ENCODE assay signal across 18 cellular contexts in the genomic region with DNA sequence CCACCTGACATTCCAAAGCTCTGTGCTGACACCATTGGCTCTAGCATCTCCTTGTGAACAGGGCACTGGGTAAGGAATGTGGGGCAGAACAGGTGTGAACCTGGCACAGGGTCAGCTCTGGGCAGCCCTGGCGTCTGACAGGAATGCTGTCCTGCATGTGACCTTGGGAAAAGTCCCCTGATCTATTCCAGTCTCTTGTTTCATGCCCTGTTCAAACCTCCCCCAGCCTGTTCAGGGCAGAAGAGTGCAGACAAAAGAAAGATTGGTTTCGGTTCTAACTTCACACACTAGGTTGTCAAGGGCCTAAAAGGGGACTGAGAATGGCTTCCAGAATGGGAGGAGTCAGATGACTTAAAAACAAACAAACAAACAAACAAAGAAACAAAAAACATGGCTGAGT. TPM values are rescaled to one million over a fixed set of nuclear protein-coding genes. Genes with fewer than 3 reads are reported as not detected.
"Had no signal": no experiment of that assay in that cellular context is flagged by ENCODE, and none has a peak within 500 bp of the region (broad histone marks: within the 10 kb centered on the region; RNA-seq: fewer than 3 reads in every experiment).

No MANE protein-coding gene starts in this region.

- H3K4me3 ChIP-seq: cardiac muscle cell, skin epidermis, suprapubic skin had no signal

- H3K36me3 ChIP-seq: cardiac muscle cell, suprapubic skin had no signal

- H3K9me3 ChIP-seq: suprapubic skin had no signal

- ATAC-seq: activated CD8-positive, alpha-beta T cell treated with anti-CD3 and anti-CD28 coated beads for 36 hours; activated T-helper 17 cell treated with anti-CD3 and anti-CD28 coated beads, Interleukin-2, amount 50 U/mL, for 72 hours; naive thymus-derived CD4-positive, alpha-beta T cell; T-cell had no signal

- H3K4me1 ChIP-seq: suprapubic skin had no signal

- DNase-seq: activated B cell treated with CpG ODN at 0.5 μM for 24 hours; activated CD4-positive, alpha-beta T cell treated with anti-CD3 and anti-CD28 coated beads, Interleukin-2, amount 10 ng/mL, durations not matched to agents 24 days and 14 days; activated CD8-positive, alpha-beta T cell treated with anti-CD3 and anti-CD28 coated beads for 36 hours; activated naive CD4-positive, alpha-beta T cell; activated naive CD8-positive, alpha-beta T cell treated with anti-CD3 and anti-CD28 coated beads for 36 hours; activated T-cell treated with anti-CD3 and anti-CD28 coated beads, Interleukin-2, amount 50 U/mL, for 1 hour; amniotic stem cell; foreskin fibroblast; glutamatergic neuron; hippocampal formation; naive thymus-derived CD4-positive, alpha-beta T cell; stimulated activated CD4-positive, alpha-beta T cell treated with anti-CD3 and anti-CD28 coated beads, Interleukin-15, amount 100 ng/mL, for 24 hours; stimulated activated CD4-positive, alpha-beta T cell treated with anti-CD3 and anti-CD28 coated beads, Interleukin-2, amount 100 ng/mL, for 48 hours; T-cell had no signal

- H3K27me3 ChIP-seq: cardiac muscle cell, suprapubic skin had no signal

- H3K27ac ChIP-seq: cardiac muscle cell, skin epidermis, suprapubic skin had no signal

RNA-seq across cellular contexts. Expression of a gene that starts 37.8 kb away (rescaled TPM):
- total RNA-seq: activated CD8-positive, alpha-beta T cell treated with anti-CD3 and anti-CD28 coated beads for 36 hours had no signal
